Comparison of ENCODE assay signal across 7 cellular contexts in genomic region chr19:2469915-2470200, GRCh38. TPM values are rescaled to one million over a fixed set of nuclear protein-coding genes. Genes with fewer than 3 reads are reported as not detected.
DNase-seq lines count a peak whose midpoint lies in the region; TF ChIP-seq lines count a peak whose summit lies in the region.
"Not testable (repeated sequence)": the region's sequence is repeated elsewhere in the genome, so short reads cannot be mapped to it uniquely, and the experiment has no call there.

No MANE protein-coding gene starts in this region.

- H3K4me1 ChIP-seq in BLaER1 treated with 17β-estradiol and CSF1 and Interleukin-3, amounts not matched to agents 10 nM and 100 nM = peaks cover 14 to 55% (median 46%) of the 10 kb centered on the region in 10 experiments
- not testable (repeated sequence) for H3K4me1 ChIP-seq in HUES48 (ENCODE audit: control insufficient read depth, insufficient read depth, low read length); PC-9 (replicated peaks; ENCODE audit: insufficient read depth)
- H3K4me1 ChIP-seq in osteoblast (ENCODE audit: insufficient read depth, low read length) = peaks cover 16% of the 10 kb centered on the region

- H3F3A ChIP-seq in PC-9 (ENCODE audit: insufficient read depth, low read depth) = peaks cover 17% of the 10 kb centered on the region

- DNase-seq in PC-9; activated CD4-positive, alpha-beta T cell treated with anti-CD3 and anti-CD28 coated beads, Interleukin-2, amount 10 ng/mL, durations not matched to agents 7 days and 5 days; activated naive CD8-positive, alpha-beta T cell treated with anti-CD3 and anti-CD28 coated beads for 36 hours; osteoblast (ENCODE audit: insufficient read length, low spot score, missing footprints): not testable (repeated sequence)
- DNase-seq in kidney tubule cell (ENCODE audit: low spot score) = peak; percentile 38

- not testable (repeated sequence) for H3K79me2 ChIP-seq in PC-9 (ENCODE audit: low read depth); osteoblast (ENCODE audit: insufficient read depth, low read length)

- not testable (repeated sequence) for H3K36me3 ChIP-seq in BLaER1 treated with 17β-estradiol and CSF1 and Interleukin-3, amounts not matched to agents 10 nM and 100 nM; HUES48 (ENCODE audit: control insufficient read depth, insufficient read depth, low read length); PC-9 (ENCODE audit: low read depth); osteoblast (ENCODE audit: insufficient read depth, low read length)

- CTCF ChIA-PET in PC-9 (lab: Charles Lee) = interaction anchor here (1.0 kb wide), 1 partner anchor 141 kb away, joined by 4 read pairs; no protein-coding TSS in a partner anchor
- CTCF ChIA-PET in activated CD4-positive, alpha-beta T cell treated with anti-CD3 and anti-CD28 coated beads, Interleukin-2, amount 10 ng/mL, durations not matched to agents 7 days and 5 days (lab: Charles Lee) = interaction anchor here (1.1 to 1.6 kb wide), 2 partner anchors 8 to 151 kb away, joined by 3 read pairs; no protein-coding TSS in a partner anchor

- H3K9ac ChIP-seq in BLaER1 treated with 17β-estradiol and CSF1 and Interleukin-3, amounts not matched to agents 10 nM and 100 nM = peak overlapping the region in 8 of 11 experiments; percentile 1 to 52 (median 25); a peak in 11 of 22 replicates
- H3K9ac ChIP-seq in HUES48 (ENCODE audit: low read depth, low read length) = not testable (repeated sequence)

- not testable (repeated sequence) for H3K9me3 ChIP-seq in BLaER1 treated with 17β-estradiol and CSF1 and Interleukin-3, amounts not matched to agents 10 nM and 100 nM (replicated peaks in 1 of 11); HUES48 (ENCODE audit: control insufficient read depth, insufficient read depth, low read length); PC-9 (ENCODE audit: insufficient read depth, low read depth); osteoblast (ENCODE audit: low read depth, low read length)

- not testable (repeated sequence) for H3K9me2 ChIP-seq in PC-9 (ENCODE audit: insufficient read depth)

- not testable (repeated sequence) for BruUV-seq in PC-9 (replicated peaks; lab: Mats Ljungman, UMichigan)

- H3K27ac Mint-ChIP-seq in activated CD4-positive, alpha-beta T cell treated with anti-CD3 and anti-CD28 coated beads, Interleukin-2, amount 10 ng/mL, durations not matched to agents 7 days and 5 days = peak overlapping the region; percentile 81
- peak overlapping the region; percentile 20 for H3K27ac Mint-ChIP-seq in activated naive CD8-positive, alpha-beta T cell treated with anti-CD3 and anti-CD28 coated beads for 36 hours

- intact Hi-C loops in PC-9 (cut with micrococcal nuclease; ENCODE audit: unreplicated experiment) = loop anchor here (10.0 kb wide), 1 partner anchor 235 kb away; the partner anchor contains the start of genes PLEKHJ1 and SF3A2

- H4K20me1 ChIP-seq in BLaER1 treated with 17β-estradiol and CSF1 and Interleukin-3, amounts not matched to agents 10 nM and 100 nM; PC-9 (ENCODE audit: insufficient read depth); osteoblast (ENCODE audit: insufficient read depth, low read length): not testable (repeated sequence)

- not testable (repeated sequence) for H3K36me3 Mint-ChIP-seq in activated CD4-positive, alpha-beta T cell treated with anti-CD3 and anti-CD28 coated beads, Interleukin-2, amount 10 ng/mL, durations not matched to agents 7 days and 5 days (ENCODE audit: low read depth); activated naive CD8-positive, alpha-beta T cell treated with anti-CD3 and anti-CD28 coated beads for 36 hours

- H3K4me3 ChIP-seq in BLaER1 treated with 17β-estradiol and CSF1 and Interleukin-3, amounts not matched to agents 10 nM and 100 nM; HUES48 (ENCODE audit: low read depth, low read length); PC-9; osteoblast (ENCODE audit: insufficient read depth, low read length): not testable (repeated sequence)

- H3K4me2 ChIP-seq in BLaER1 treated with 17β-estradiol and CSF1 and Interleukin-3, amounts not matched to agents 10 nM and 100 nM = peak overlapping the region; percentile 56 to 87 (median 82); a peak in 21 of 22 replicates
- H3K4me2 ChIP-seq in PC-9 (peak overlapping the region; percentile 44), osteoblast (ENCODE audit: insufficient read depth, low read length) (peak overlapping the region; percentile 74)

- H2AFZ ChIP-seq in PC-9 = not testable (repeated sequence)
- peak overlapping the region; percentile 15 for H2AFZ ChIP-seq in osteoblast (ENCODE audit: low read length)

- not testable (repeated sequence) for TF ChIP-seq CTCF in PC-9 (conservative IDR thresholded peaks at IDR 0.05); osteoblast (IDR thresholded peaks at IDR 0.05; ENCODE audit: extremely low read depth, low read depth, low read length)

- not testable (repeated sequence) for H3K27me3 ChIP-seq in BLaER1 treated with 17β-estradiol and CSF1 and Interleukin-3, amounts not matched to agents 10 nM and 100 nM; HUES48 (ENCODE audit: control insufficient read depth, insufficient read depth, low read length); PC-9 (ENCODE audit: insufficient read depth, low read depth); osteoblast (ENCODE audit: insufficient read depth, low read length)

- peak overlapping the region in 7 of 11 experiments; percentile 27 to 67 (median 54); a peak in 9 of 22 replicates for H3K27ac ChIP-seq in BLaER1 treated with 17β-estradiol and CSF1 and Interleukin-3, amounts not matched to agents 10 nM and 100 nM
- H3K27ac ChIP-seq in HUES48 (ENCODE audit: low read depth, low read length) (peak overlapping the region; percentile 64), PC-9 (peak overlapping the region; percentile 86), osteoblast (ENCODE audit: low read depth, low read length) (peak overlapping the region; percentile 73)

- POLR2A ChIA-PET in PC-9 (lab: Charles Lee; ENCODE audit: unreplicated experiment) = interaction anchor here (0.7 kb wide), 2 partner anchors 149 to 154 kb away, joined by 3 to 6 read pairs; no protein-coding TSS in a partner anchor
- POLR2A ChIA-PET in activated CD4-positive, alpha-beta T cell treated with anti-CD3 and anti-CD28 coated beads, Interleukin-2, amount 10 ng/mL, durations not matched to agents 7 days and 5 days (lab: Charles Lee) = not testable (repeated sequence)

- H3K4me1 Mint-ChIP-seq in activated CD4-positive, alpha-beta T cell treated with anti-CD3 and anti-CD28 coated beads, Interleukin-2, amount 10 ng/mL, durations not matched to agents 7 days and 5 days = peaks cover 18% of the 10 kb centered on the region
- H3K4me1 Mint-ChIP-seq in activated naive CD8-positive, alpha-beta T cell treated with anti-CD3 and anti-CD28 coated beads for 36 hours = peaks cover 12% of the 10 kb centered on the region

- H3K9me3 Mint-ChIP-seq in activated CD4-positive, alpha-beta T cell treated with anti-CD3 and anti-CD28 coated beads, Interleukin-2, amount 10 ng/mL, durations not matched to agents 7 days and 5 days; activated naive CD8-positive, alpha-beta T cell treated with anti-CD3 and anti-CD28 coated beads for 36 hours: not testable (repeated sequence)

- not testable (repeated sequence) for H3K4me3 Mint-ChIP-seq in activated CD4-positive, alpha-beta T cell treated with anti-CD3 and anti-CD28 coated beads, Interleukin-2, amount 10 ng/mL, durations not matched to agents 7 days and 5 days; activated naive CD8-positive, alpha-beta T cell treated with anti-CD3 and anti-CD28 coated beads for 36 hours

- not testable (repeated sequence) for H3K27me3 Mint-ChIP-seq in activated CD4-positive, alpha-beta T cell treated with anti-CD3 and anti-CD28 coated beads, Interleukin-2, amount 10 ng/mL, durations not matched to agents 7 days and 5 days; activated naive CD8-positive, alpha-beta T cell treated with anti-CD3 and anti-CD28 coated beads for 36 hours

RNA-seq across cellular contexts. Expression of gene GADD45B, which starts 6.1 kb away (rescaled TPM):
- total RNA-seq in PC-9 (2021) = 24.7 and 35.5 TPM in 2 replicates
- total RNA-seq in activated CD4-positive, alpha-beta T cell treated with anti-CD3 and anti-CD28 coated beads, Interleukin-2, amount 10 ng/mL, durations not matched to agents 7 days and 5 days = 10 to 100 TPM; 31.2 to 39.2 TPM
- total RNA-seq in activated naive CD8-positive, alpha-beta T cell treated with anti-CD3 and anti-CD28 coated beads for 36 hours = 10 to 100 TPM; 83.0 to 97.2 TPM
- 41.8 and 46.3 TPM in 2 replicates for total RNA-seq in osteoblast

RNA-seq across cellular contexts. Expression of gene LMNB2, which starts 13.1 kb away (rescaled TPM):
- total RNA-seq in PC-9 (2021) (109 and 114 TPM in 2 replicates), osteoblast (24.2 and 24.6 TPM in 2 replicates)
- 100 to 1,000 TPM; 101 to 113 TPM for total RNA-seq in activated CD4-positive, alpha-beta T cell treated with anti-CD3 and anti-CD28 coated beads, Interleukin-2, amount 10 ng/mL, durations not matched to agents 7 days and 5 days
- 100 to 1,000 TPM; 105 to 107 TPM for total RNA-seq in activated naive CD8-positive, alpha-beta T cell treated with anti-CD3 and anti-CD28 coated beads for 36 hours

RNA-seq across cellular contexts. Expression of gene TIMM13, which starts 42.5 kb away (rescaled TPM):
- total RNA-seq in PC-9 (2021) = 80.0 and 81.9 TPM in 2 replicates
- total RNA-seq in activated CD4-positive, alpha-beta T cell treated with anti-CD3 and anti-CD28 coated beads, Interleukin-2, amount 10 ng/mL, durations not matched to agents 7 days and 5 days = 10 to 100 TPM; 49.0 to 66.4 TPM
- total RNA-seq in activated naive CD8-positive, alpha-beta T cell treated with anti-CD3 and anti-CD28 coated beads for 36 hours = 100 to 1,000 TPM; 179 to 184 TPM
- total RNA-seq in osteoblast = 27.7 and 27.9 TPM in 2 replicates
